ENCODE assay signal across 20 cellular contexts in genomic region chr2:148680462-148680861, GRCh38. TPM values are rescaled to one million over a fixed set of nuclear protein-coding genes. Genes with fewer than 3 reads are reported as not detected.
A peak's percentile ranks its signal among the peaks of the same experiment; 100 is the strongest.
DNase-seq lines count a peak whose midpoint lies in the region; ATAC-seq lines count a peak whose summit lies in the region.
"Had no signal": no experiment of that assay in that cellular context is flagged by ENCODE, and none has a peak within 500 bp of the region (broad histone marks: within the 10 kb centered on the region; RNA-seq: fewer than 3 reads in every experiment).

No MANE protein-coding gene starts in this region.

- no peak for DNase-seq in activated naive CD4-positive, alpha-beta T cell treated with anti-CD3 and anti-CD28 coated beads, Interleukin-2, amount 50 U/mL, for 72 hours (ENCODE audit: low spot score in 2 of 2)
- DNase-seq in activated naive CD4-positive, alpha-beta T cell (lab: John Stamatoyannopoulos, UW), result no peak
- no peak for DNase-seq in activated naive CD8-positive, alpha-beta T cell treated with anti-CD3 and anti-CD28 coated beads for 36 hours
- peak; percentile 15 for DNase-seq in glomerular visceral epithelial cell (ENCODE audit: extremely low spot score)
- DNase-seq in NOMO-1 (lab: John Stamatoyannopoulos, UW; ENCODE audit: unreplicated experiment in 2 of 2), result no peak
- DNase-seq in activated CD4-positive, alpha-beta T cell treated with anti-CD3 and anti-CD28 coated beads, Interleukin-2, amount 10 ng/mL, durations not matched to agents 24 days and 14 days, result no peak
- DNase-seq: activated CD4-positive, alpha-beta T cell treated with anti-CD3 and anti-CD28 coated beads for 48 hours; activated CD8-positive, alpha-beta memory T cell treated with anti-CD3 and anti-CD28 coated beads, Interleukin-2, amount 50 U/mL, for 48 hours; activated naive CD4-positive, alpha-beta T cell treated with anti-CD3 and anti-CD28 coated beads, Interleukin-2, amount 10 ng/mL, durations not matched to agents 7 days and 5 days; CD4-positive, alpha-beta T cell; KG1; NCI-H1048; NCI-H2029; NCI-H446 treated with DMSO at 0.1 percent for 48 hours; NK-92 treated with Interleukin-12 subunit alpha and Interleukin-12 subunit beta, amount 100 ng/mL, for 24 hours; nucleus accumbens; retina had no signal

- H3K4me3 Mint-ChIP-seq in activated naive CD8-positive, alpha-beta T cell treated with anti-CD3 and anti-CD28 coated beads for 36 hours, result no peak overlapping the region
- peak overlapping the region; percentile 17 for H3K4me3 Mint-ChIP-seq in stimulated activated naive CD8-positive, alpha-beta T cell treated with anti-CD3 and anti-CD28 coated beads, Interleukin-15, Interleukin-2, amounts not matched to agents 100 ng/mL and 50 ng/mL, for 24 hours
- H3K4me3 Mint-ChIP-seq in activated CD4-positive, alpha-beta T cell treated with anti-CD3 and anti-CD28 coated beads, Interleukin-2, amount 10 ng/mL, durations not matched to agents 24 days and 14 days, result no peak overlapping the region
- H3K4me3 Mint-ChIP-seq: activated naive CD4-positive, alpha-beta T cell treated with anti-CD3 and anti-CD28 coated beads, Interleukin-2, amount 10 ng/mL, durations not matched to agents 7 days and 5 days; CD4-positive, alpha-beta T cell had no signal

- H3K9me3 Mint-ChIP-seq in activated naive CD4-positive, alpha-beta T cell treated with anti-CD3 and anti-CD28 coated beads, Interleukin-2, amount 50 U/mL, for 72 hours, result peaks cover 8 to 12% of the 10 kb centered on the region in 2 donors
- peaks cover 11% of the 10 kb centered on the region for H3K9me3 Mint-ChIP-seq in activated naive CD8-positive, alpha-beta T cell treated with anti-CD3 and anti-CD28 coated beads for 36 hours
- peaks cover 9% of the 10 kb centered on the region for H3K9me3 Mint-ChIP-seq in stimulated activated naive CD8-positive, alpha-beta T cell treated with anti-CD3 and anti-CD28 coated beads, Interleukin-15, Interleukin-2, amounts not matched to agents 100 ng/mL and 50 ng/mL, for 24 hours
- peaks cover 3% of the 10 kb centered on the region for H3K9me3 Mint-ChIP-seq in activated CD4-positive, alpha-beta T cell treated with anti-CD3 and anti-CD28 coated beads, Interleukin-2, amount 10 ng/mL, durations not matched to agents 24 days and 14 days
- H3K9me3 Mint-ChIP-seq: CD4-positive, alpha-beta T cell had no signal

- H3K36me3 Mint-ChIP-seq in activated naive CD4-positive, alpha-beta T cell treated with anti-CD3 and anti-CD28 coated beads, Interleukin-2, amount 50 U/mL, for 72 hours, result peaks cover 9 to 23% of the 10 kb centered on the region in 2 donors
- peaks cover 32% of the 10 kb centered on the region for H3K36me3 Mint-ChIP-seq in activated naive CD8-positive, alpha-beta T cell treated with anti-CD3 and anti-CD28 coated beads for 36 hours
- H3K36me3 Mint-ChIP-seq in stimulated activated naive CD8-positive, alpha-beta T cell treated with anti-CD3 and anti-CD28 coated beads, Interleukin-15, Interleukin-2, amounts not matched to agents 100 ng/mL and 50 ng/mL, for 24 hours (ENCODE audit: low read depth), result peaks cover 22% of the 10 kb centered on the region
- H3K36me3 Mint-ChIP-seq in activated CD4-positive, alpha-beta T cell treated with anti-CD3 and anti-CD28 coated beads, Interleukin-2, amount 10 ng/mL, durations not matched to agents 24 days and 14 days (ENCODE audit: low read depth), result peaks cover 4% of the 10 kb centered on the region

- H3K4me1 Mint-ChIP-seq in activated naive CD8-positive, alpha-beta T cell treated with anti-CD3 and anti-CD28 coated beads for 36 hours, result peaks cover 43% of the 10 kb centered on the region
- H3K4me1 Mint-ChIP-seq in stimulated activated naive CD8-positive, alpha-beta T cell treated with anti-CD3 and anti-CD28 coated beads, Interleukin-15, Interleukin-2, amounts not matched to agents 100 ng/mL and 50 ng/mL, for 24 hours (ENCODE audit: low read depth), result peaks cover 55% of the 10 kb centered on the region
- H3K4me1 Mint-ChIP-seq in activated CD4-positive, alpha-beta T cell treated with anti-CD3 and anti-CD28 coated beads, Interleukin-2, amount 10 ng/mL, durations not matched to agents 24 days and 14 days, result peaks cover 16% of the 10 kb centered on the region

- H3K27me3 Mint-ChIP-seq in activated naive CD8-positive, alpha-beta T cell treated with anti-CD3 and anti-CD28 coated beads for 36 hours, result no peaks in the 10 kb centered on the region
- no peaks in the 10 kb centered on the region for H3K27me3 Mint-ChIP-seq in stimulated activated naive CD8-positive, alpha-beta T cell treated with anti-CD3 and anti-CD28 coated beads, Interleukin-15, Interleukin-2, amounts not matched to agents 100 ng/mL and 50 ng/mL, for 24 hours
- no peaks in the 10 kb centered on the region for H3K27me3 Mint-ChIP-seq in activated CD4-positive, alpha-beta T cell treated with anti-CD3 and anti-CD28 coated beads, Interleukin-2, amount 10 ng/mL, durations not matched to agents 24 days and 14 days
- H3K27me3 Mint-ChIP-seq: activated naive CD4-positive, alpha-beta T cell treated with anti-CD3 and anti-CD28 coated beads, Interleukin-2, amount 10 ng/mL, durations not matched to agents 7 days and 5 days; CD4-positive, alpha-beta T cell had no signal

- peak overlapping the region; percentile 3 to 4 for H3K27ac Mint-ChIP-seq in activated naive CD4-positive, alpha-beta T cell treated with anti-CD3 and anti-CD28 coated beads, Interleukin-2, amount 50 U/mL, for 72 hours
- H3K27ac Mint-ChIP-seq in activated naive CD8-positive, alpha-beta T cell treated with anti-CD3 and anti-CD28 coated beads for 36 hours, result peak overlapping the region; percentile 39
- peak overlapping the region; percentile 6 for H3K27ac Mint-ChIP-seq in stimulated activated naive CD8-positive, alpha-beta T cell treated with anti-CD3 and anti-CD28 coated beads, Interleukin-15, Interleukin-2, amounts not matched to agents 100 ng/mL and 50 ng/mL, for 24 hours
- H3K27ac Mint-ChIP-seq in activated CD4-positive, alpha-beta T cell treated with anti-CD3 and anti-CD28 coated beads, Interleukin-2, amount 10 ng/mL, durations not matched to agents 24 days and 14 days, result no peak overlapping the region
- H3K27ac Mint-ChIP-seq: activated naive CD4-positive, alpha-beta T cell treated with anti-CD3 and anti-CD28 coated beads, Interleukin-2, amount 10 ng/mL, durations not matched to agents 7 days and 5 days; CD4-positive, alpha-beta T cell had no signal

- intact Hi-C loops in activated CD4-positive, alpha-beta T cell treated with anti-CD3 and anti-CD28 coated beads, Interleukin-2, amount 10 ng/mL, durations not matched to agents 24 days and 14 days (cut with micrococcal nuclease), result loop anchor here (5.0 kb wide), 1 partner anchor 42 kb away; no protein-coding TSS in a partner anchor

- peak in 1 of 2 donors; percentile 59 for ATAC-seq in activated naive CD4-positive, alpha-beta T cell treated with anti-CD3 and anti-CD28 coated beads, Interleukin-2, amount 50 U/mL, for 72 hours
- ATAC-seq in GM19467 (IDR thresholded peaks at IDR 0.05; ENCODE audit: unreplicated experiment), result no peak
- ATAC-seq: left lobe of liver had no signal

RNA-seq across cellular contexts. Expression of gene EPC2, which starts 35.9 kb away (rescaled TPM):
- 10 to 100 TPM; 14.7 to 29.0 TPM for total RNA-seq in activated naive CD4-positive, alpha-beta T cell treated with anti-CD3 and anti-CD28 coated beads, Interleukin-2, amount 50 U/mL, for 72 hours
- total RNA-seq in activated naive CD8-positive, alpha-beta T cell treated with anti-CD3 and anti-CD28 coated beads for 36 hours, result 10 to 100 TPM; 23.9 to 28.5 TPM
- total RNA-seq in activated CD4-positive, alpha-beta T cell treated with anti-CD3 and anti-CD28 coated beads, Interleukin-2, amount 10 ng/mL, durations not matched to agents 24 days and 14 days, result 25.4 and 30.6 TPM in 2 replicates
